ENCODE assay signal across 22 cellular contexts in genomic region chr20:35293303-35294292, GRCh38. TPM values are rescaled to one million over a fixed set of nuclear protein-coding genes. Genes with fewer than 3 reads are reported as not detected.
DNase-seq lines count a peak whose midpoint lies in the region; TF ChIP-seq lines count a peak whose summit lies in the region.
"Had no signal": no experiment of that assay in that cellular context is flagged by ENCODE, and none has a peak within 500 bp of the region (broad histone marks: within the 10 kb centered on the region; RNA-seq: fewer than 3 reads in every experiment).

No MANE protein-coding gene starts in this region.

- H3K36me3 Mint-ChIP-seq in neural progenitor cell (no peaks in the 10 kb centered on the region), progenitor cell of endocrine pancreas (ENCODE audit: insufficient read depth) (no peaks in the 10 kb centered on the region)
- H3K36me3 Mint-ChIP-seq: CD14-positive monocyte; CD8-positive, alpha-beta T cell had no signal

- H3K4me1 ChIP-seq in neural progenitor cell: no peaks in the 10 kb centered on the region
- H3K4me1 ChIP-seq: BLaER1 had no signal

- H3K4me1 Mint-ChIP-seq in neural progenitor cell: no peaks in the 10 kb centered on the region
- peaks cover 19% of the 10 kb centered on the region for H3K4me1 Mint-ChIP-seq in progenitor cell of endocrine pancreas (ENCODE audit: low read depth)
- H3K4me1 Mint-ChIP-seq: CD14-positive monocyte had no signal

- H3F3A ChIP-seq in neural progenitor cell (ENCODE audit: low read depth): no peaks in the 10 kb centered on the region

- H3K27me3 ChIP-seq in H7 (ENCODE audit: control insufficient read depth, insufficient read depth, low read length): no peaks in the 10 kb centered on the region
- H3K27me3 ChIP-seq in neural progenitor cell: no peaks in the 10 kb centered on the region
- H3K27me3 ChIP-seq: BLaER1 had no signal

- H3K27ac Mint-ChIP-seq in neural progenitor cell (peak overlapping the region; percentile 63), progenitor cell of endocrine pancreas (no peak overlapping the region)
- H3K27ac Mint-ChIP-seq: CD14-positive monocyte; CD8-positive, alpha-beta T cell had no signal

- H3K9me3 ChIP-seq in neural progenitor cell (ENCODE audit: low read depth): no peaks in the 10 kb centered on the region
- H3K9me3 ChIP-seq: A549, BLaER1 had no signal

- H3K4me2 ChIP-seq in neural progenitor cell: no peak overlapping the region
- H3K4me2 ChIP-seq: A549, BLaER1 had no signal

- no peaks in the 10 kb centered on the region for H3K9me3 Mint-ChIP-seq in neural progenitor cell
- H3K9me3 Mint-ChIP-seq in progenitor cell of endocrine pancreas (ENCODE audit: low read depth): no peaks in the 10 kb centered on the region
- H3K9me3 Mint-ChIP-seq: CD8-positive, alpha-beta T cell had no signal

- H3K4me3 Mint-ChIP-seq in neural progenitor cell (peak overlapping the region; percentile 24), progenitor cell of endocrine pancreas (ENCODE audit: low read depth) (peak overlapping the region; percentile 37)
- H3K4me3 Mint-ChIP-seq: CD14-positive monocyte; CD8-positive, alpha-beta T cell had no signal

- H3K36me3 ChIP-seq in H7 (replicated peaks; ENCODE audit: control insufficient read depth, insufficient read depth, low read length) (no peaks in the 10 kb centered on the region), neural progenitor cell (no peaks in the 10 kb centered on the region)
- H3K36me3 ChIP-seq: BLaER1 had no signal

- TF ChIP-seq CTCF in neural progenitor cell (IDR thresholded peaks at IDR 0.05): no peak
- TF ChIP-seq CTCF in progenitor cell of endocrine pancreas (IDR thresholded peaks at IDR 0.05; ENCODE audit: unreplicated experiment): no peak

- TF ChIP-seq POLR2A in erythroblast (IDR thresholded peaks at IDR 0.05; ENCODE audit: low read length): no peak

- H2AFZ ChIP-seq in neural progenitor cell (replicated peaks): no peak overlapping the region
- H2AFZ ChIP-seq: GM23248 had no signal

- H3K27me3 Mint-ChIP-seq in neural progenitor cell (ENCODE audit: insufficient read depth, low read depth): peaks cover 12% of the 10 kb centered on the region
- H3K27me3 Mint-ChIP-seq in progenitor cell of endocrine pancreas: peaks cover 21% of the 10 kb centered on the region

- DNase-seq in H7 (peak; percentile 26), SK-N-DZ (ENCODE audit: low spot score) (peak; percentile 22), neural progenitor cell (ENCODE audit: low spot score) (no peak), progenitor cell of endocrine pancreas (ENCODE audit: low spot score, unreplicated experiment) (no peak), erythroblast (lab: John Stamatoyannopoulos, UW) (no peak), AG20443 (ENCODE audit: low spot score) (no peak), Kasumi-1 (lab: John Stamatoyannopoulos, UW) (no peak)
- DNase-seq in activated CD4-positive, CD25-positive, alpha-beta regulatory T cell treated with anti-CD3 and anti-CD28 coated beads, Interleukin-2, amount 50 U/mL, for 72 hours: no peak
- DNase-seq: Calu3; CD8-positive, alpha-beta T cell; DMS53; DND-41; EL; GM23248; KBM-7 had no signal

- no peaks in the 10 kb centered on the region for H4K20me1 ChIP-seq in neural progenitor cell (ENCODE audit: low read depth)
- H4K20me1 ChIP-seq: BLaER1 had no signal

- H3K27ac ChIP-seq in neural progenitor cell: no peak overlapping the region
- H3K27ac ChIP-seq: 22Rv1, A549, BLaER1, GM23248 had no signal

- H3K4me3 ChIP-seq in H7 (ENCODE audit: insufficient read depth, low read depth, low read length) (no peak overlapping the region), neural progenitor cell (no peak overlapping the region)
- H3K4me3 ChIP-seq: A549, BLaER1, GM12878, GM23248 had no signal

- H3K9ac ChIP-seq in neural progenitor cell: no peak overlapping the region
- H3K9ac ChIP-seq: BLaER1, GM23248 had no signal

- H3K79me2 ChIP-seq in neural progenitor cell (ENCODE audit: low read depth): no peaks in the 10 kb centered on the region

RNA-seq across cellular contexts. Expression of gene FAM83C, which starts 1.4 kb away (rescaled TPM):
- not detected in 2 replicates for total RNA-seq in H7 (2014; rRNA removed; shearing (Covaris generic))
- not detected in 2 replicates for polyA plus RNA-seq in SK-N-DZ (2014; cell fraction: cytosol; rRNA removed)
- 0.38 TPM in 1 of 2 replicates, not detected in the other for polyA plus RNA-seq in SK-N-DZ (2014; cell fraction: nucleus; rRNA removed)
- not detected in 2 replicates for total RNA-seq in neural progenitor cell (ENCODE audit: low replicate concordance)
- total RNA-seq in progenitor cell of endocrine pancreas: not detected in 2 replicates
- total RNA-seq: Calu3; CD8-positive, alpha-beta T cell; G401; GM12878; GM23248; H4 had no signal
- polyA plus RNA-seq: A549, CD14-positive monocyte, GM12878, GM23248 had no signal

RNA-seq across cellular contexts. Expression of gene EIF6, which starts 9.0 kb away (rescaled TPM):
- 212 and 246 TPM in 2 replicates for total RNA-seq in H7 (2014; rRNA removed; shearing (Covaris generic))
- polyA plus RNA-seq in SK-N-DZ (2014; cell fraction: cytosol; rRNA removed): 270 and 283 TPM in 2 replicates
- polyA plus RNA-seq in SK-N-DZ (2014; cell fraction: nucleus; rRNA removed): 178 and 255 TPM in 2 replicates
- 47.5 and 71.4 TPM in 2 replicates for total RNA-seq in neural progenitor cell (ENCODE audit: low replicate concordance)
- total RNA-seq in progenitor cell of endocrine pancreas: 108 and 109 TPM in 2 replicates

RNA-seq across cellular contexts. Expression of gene MMP24OS, which starts 15.7 kb away (rescaled TPM):
- 7.4 and 16.7 TPM in 2 replicates for total RNA-seq in H7 (2014; rRNA removed; shearing (Covaris generic))
- 9.7 and 12.5 TPM in 2 replicates for polyA plus RNA-seq in SK-N-DZ (2014; cell fraction: cytosol; rRNA removed)
- polyA plus RNA-seq in SK-N-DZ (2014; cell fraction: nucleus; rRNA removed): 16.3 and 18.4 TPM in 2 replicates
- total RNA-seq in neural progenitor cell (ENCODE audit: low replicate concordance): 2.9 and 12.0 TPM in 2 replicates
- 55.6 and 59.1 TPM in 2 replicates for total RNA-seq in progenitor cell of endocrine pancreas

Comparison
In these comparisons a context has a peak if more than half of its experiments do, and no peak if none do; other contexts are left out.
1. DNase-seq: peak in H7 (single experiment) and SK-N-DZ (single experiment); none in neural progenitor cell (single experiment), progenitor cell of endocrine pancreas (single experiment), activated CD4-positive, CD25-positive, alpha-beta regulatory T cell treated with anti-CD3 and anti-CD28 coated beads, Interleukin-2, amount 50 U/mL, for 72 hours (single experiment), erythroblast (0 of 2), AG20443 (single experiment) and Kasumi-1 (0 of 2).